Comparison of ENCODE assay signal across 8 cellular contexts in the genomic region with DNA sequence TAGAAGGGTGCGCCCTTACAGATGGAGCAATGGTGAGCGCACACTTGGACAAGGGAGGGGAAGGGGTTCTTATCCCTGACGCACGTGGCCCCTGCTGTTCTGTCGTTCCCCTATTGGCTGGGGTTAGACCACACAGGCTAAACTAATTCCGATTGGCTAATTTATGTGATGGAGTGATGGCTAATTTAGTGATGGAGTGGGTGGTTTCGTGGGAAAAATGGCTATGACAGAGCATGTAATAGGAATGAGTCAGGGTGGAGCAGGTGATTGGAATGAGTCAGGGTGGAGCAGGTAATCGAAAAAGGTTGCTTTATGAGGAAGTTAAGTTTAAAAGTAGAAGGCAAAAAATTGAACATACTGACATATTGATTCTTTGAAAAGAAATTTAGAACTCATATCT.
DNase-seq lines count a peak whose midpoint lies in the region; ATAC-seq, FAIRE-seq and TF ChIP-seq lines count a peak whose summit lies in the region.
"Not testable (repeated sequence)": the region's sequence is repeated elsewhere in the genome, so short reads cannot be mapped to it uniquely, and the experiment has no call there.

No MANE protein-coding gene starts in this region.

- TF ChIP-seq CTCF in K562 (IDR thresholded peaks at IDR 0.05 in 2 of 3, conservative IDR thresholded peaks at IDR 0.05 in 1 of 3; ENCODE audit: insufficient read depth in 2 of 3, low read depth in 1 of 3, low read length in 3 of 3); fibroblast of mammary gland (conservative IDR thresholded peaks at IDR 0.05; ENCODE audit: control insufficient read depth, insufficient read depth, low read depth, low read length): not testable (repeated sequence)

- H3K36me3 Mint-ChIP-seq in activated T-cell treated with anti-CD3 and anti-CD28 coated beads, Interleukin-2, amount 50 U/mL, for 72 hours (ENCODE audit: insufficient read depth in 2 of 2); stimulated activated naive CD8-positive, alpha-beta T cell treated with anti-CD3 and anti-CD28 coated beads, Interleukin-15, Interleukin-2, amounts not matched to agents 100 ng/mL and 50 ng/mL, for 24 hours (ENCODE audit: low read depth): not testable (repeated sequence)
- peaks cover 44% of the 10 kb centered on the region for H3K36me3 Mint-ChIP-seq in natural killer cell treated with Interleukin-12 subunit alpha and Interleukin-12 subunit beta and Interleukin-15 and Interleukin-18, amount 100 ng/mL, for 72 hours

- peaks cover 14% of the 10 kb centered on the region for H3K27me3 Mint-ChIP-seq in activated T-cell treated with anti-CD3 and anti-CD28 coated beads, Interleukin-2, amount 50 U/mL, for 72 hours (ENCODE audit: low read depth)
- H3K27me3 Mint-ChIP-seq in natural killer cell treated with Interleukin-12 subunit alpha and Interleukin-12 subunit beta and Interleukin-15 and Interleukin-18, amount 100 ng/mL, for 72 hours; stimulated activated naive CD8-positive, alpha-beta T cell treated with anti-CD3 and anti-CD28 coated beads, Interleukin-15, Interleukin-2, amounts not matched to agents 100 ng/mL and 50 ng/mL, for 24 hours: not testable (repeated sequence)

- not testable (repeated sequence) for H3K9me3 Mint-ChIP-seq in activated T-cell treated with anti-CD3 and anti-CD28 coated beads, Interleukin-2, amount 50 U/mL, for 72 hours; natural killer cell treated with Interleukin-12 subunit alpha and Interleukin-12 subunit beta and Interleukin-15 and Interleukin-18, amount 100 ng/mL, for 72 hours; stimulated activated naive CD8-positive, alpha-beta T cell treated with anti-CD3 and anti-CD28 coated beads, Interleukin-15, Interleukin-2, amounts not matched to agents 100 ng/mL and 50 ng/mL, for 24 hours

- peak; percentile 51 to 57 for ATAC-seq in activated T-cell treated with anti-CD3 and anti-CD28 coated beads, Interleukin-2, amount 50 U/mL, for 72 hours (replicated peaks in 1 of 2)
- not testable (repeated sequence) for ATAC-seq in K562; natural killer cell treated with Interleukin-12 subunit alpha and Interleukin-12 subunit beta and Interleukin-15 and Interleukin-18, amount 100 ng/mL, for 72 hours

- TF ChIP-seq RAD21 in K562 (CRISPR knock-in tag; conservative IDR thresholded peaks at IDR 0.05 in 1 of 2, IDR thresholded peaks at IDR 0.05 in 1 of 2): not testable (repeated sequence)

- H3K4me3 Mint-ChIP-seq in activated T-cell treated with anti-CD3 and anti-CD28 coated beads, Interleukin-2, amount 50 U/mL, for 72 hours; natural killer cell treated with Interleukin-12 subunit alpha and Interleukin-12 subunit beta and Interleukin-15 and Interleukin-18, amount 100 ng/mL, for 72 hours; stimulated activated naive CD8-positive, alpha-beta T cell treated with anti-CD3 and anti-CD28 coated beads, Interleukin-15, Interleukin-2, amounts not matched to agents 100 ng/mL and 50 ng/mL, for 24 hours: not testable (repeated sequence)

- CTCF ChIA-PET in K562 (lab: Yijun Ruan, JAX; ENCODE audit: low intra/inter-chr PET ratio): not testable (repeated sequence)

- H3K36me3 ChIP-seq in K562 (ENCODE audit: control insufficient read depth, insufficient read depth, low read length): not testable (repeated sequence)

- H3K4me1 Mint-ChIP-seq in activated T-cell treated with anti-CD3 and anti-CD28 coated beads, Interleukin-2, amount 50 U/mL, for 72 hours (ENCODE audit: low read depth): peaks cover 29% of the 10 kb centered on the region
- H3K4me1 Mint-ChIP-seq in natural killer cell treated with Interleukin-12 subunit alpha and Interleukin-12 subunit beta and Interleukin-15 and Interleukin-18, amount 100 ng/mL, for 72 hours (ENCODE audit: low read depth in 2 of 2): peaks cover 55 to 63% of the 10 kb centered on the region in 2 donors
- peaks cover 23% of the 10 kb centered on the region for H3K4me1 Mint-ChIP-seq in stimulated activated naive CD8-positive, alpha-beta T cell treated with anti-CD3 and anti-CD28 coated beads, Interleukin-15, Interleukin-2, amounts not matched to agents 100 ng/mL and 50 ng/mL, for 24 hours (ENCODE audit: low read depth)

- not testable (repeated sequence) for H3K9ac ChIP-seq in K562 (ENCODE audit: insufficient read depth in 1 of 2, low read depth in 2 of 2, low read length in 2 of 2)

- not testable (repeated sequence) for H3K4me2 ChIP-seq in K562 (ENCODE audit: insufficient read depth, low read length)

- TF ChIP-seq EP300 in K562 (IDR thresholded peaks at IDR 0.05; ENCODE audit: low read length): not testable (repeated sequence)

- H3K4me3 ChIP-seq in K562; fibroblast of mammary gland (ENCODE audit: control insufficient read depth, low read depth, low read length): not testable (repeated sequence)

- not testable (repeated sequence) for H3K9me1 ChIP-seq in K562 (ENCODE audit: control insufficient read depth, insufficient read depth, low read length)

- BruUV-seq in K562 (replicated peaks; lab: Mats Ljungman, UMichigan): not testable (repeated sequence)

- intact Hi-C loops in K562 (cut with micrococcal nuclease): not testable (repeated sequence)

- not testable (repeated sequence) for H3K27ac Mint-ChIP-seq in activated T-cell treated with anti-CD3 and anti-CD28 coated beads, Interleukin-2, amount 50 U/mL, for 72 hours
- peak overlapping the region; percentile 21 to 90 for H3K27ac Mint-ChIP-seq in natural killer cell treated with Interleukin-12 subunit alpha and Interleukin-12 subunit beta and Interleukin-15 and Interleukin-18, amount 100 ng/mL, for 72 hours
- peak overlapping the region; percentile 62 for H3K27ac Mint-ChIP-seq in stimulated activated naive CD8-positive, alpha-beta T cell treated with anti-CD3 and anti-CD28 coated beads, Interleukin-15, Interleukin-2, amounts not matched to agents 100 ng/mL and 50 ng/mL, for 24 hours

- not testable (repeated sequence) for FAIRE-seq in K562 (lab: Jason Lieb, UNC)

- not testable (repeated sequence) for H3K4me1 ChIP-seq in K562 (replicated peaks in 1 of 2; ENCODE audit: control insufficient read depth in 2 of 2, insufficient read depth in 2 of 2, low read length in 2 of 2)

- POLR2A ChIA-PET in K562 (lab: Yijun Ruan, JAX): interaction anchor here (0.7 kb wide), 1 partner anchor 15 kb away, joined by 3 read pairs; no protein-coding TSS in a partner anchor

- peak; percentile 5 for DNase-seq in ELR (ENCODE audit: low read depth)
- DNase-seq in LHCN-M2 (ENCODE audit: low read depth): peak; percentile 22
- DNase-seq in activated CD4-positive, alpha-beta T cell treated with anti-CD3 and anti-CD28 coated beads for 48 hours: peak; percentile 38
- peak in 1 of 2 donors; percentile 24 for DNase-seq in activated T-cell treated with anti-CD3 and anti-CD28 coated beads, Interleukin-2, amount 50 U/mL, for 72 hours
- DNase-seq in K562 (ENCODE audit: extremely low read depth in 1 of 4, low spot score in 3 of 4); natural killer cell treated with Interleukin-12 subunit alpha and Interleukin-12 subunit beta and Interleukin-15 and Interleukin-18, amount 100 ng/mL, for 72 hours (ENCODE audit: low spot score): not testable (repeated sequence)
- peak; percentile 47 for DNase-seq in fibroblast of mammary gland (ENCODE audit: low read depth)

- TF ChIP-seq POLR2A in K562 (conservative IDR thresholded peaks at IDR 0.05): not testable (repeated sequence)

- in situ Hi-C loops in K562 (cut with MboI): not testable (repeated sequence)

- H4K20me1 ChIP-seq in K562 (replicated peaks; ENCODE audit: control insufficient read depth, insufficient read depth, low read length): not testable (repeated sequence)

- not testable (repeated sequence) for H3K79me2 ChIP-seq in K562 (ENCODE audit: control insufficient read depth, insufficient read depth, low read length)

- not testable (repeated sequence) for H3K27ac ChIP-seq in K562 (ENCODE audit: extremely low read depth, low read depth, low read length)

- 77% methylated on average over 7 of the region's 8 CpGs for WGBS in K562 (ENCODE audit: insufficient coverage, low coverage, missing lambda C conversion rate)

- H3K9me3 ChIP-seq in K562 (replicated peaks; ENCODE audit: control insufficient read depth, insufficient read depth, low read depth, low read length): not testable (repeated sequence)

- H3K27me3 ChIP-seq in K562 (ENCODE audit: control insufficient read depth in 2 of 2, insufficient read depth in 2 of 2, low read length in 2 of 2): not testable (repeated sequence)

- not testable (repeated sequence) for H2AFZ ChIP-seq in K562 (ENCODE audit: low read depth, low read length)

TF ChIP-seq in K562, 482 proteins besides CTCF, POLR2A, EP300 and RAD21:
- TF ChIP-seq, protein P1, sequence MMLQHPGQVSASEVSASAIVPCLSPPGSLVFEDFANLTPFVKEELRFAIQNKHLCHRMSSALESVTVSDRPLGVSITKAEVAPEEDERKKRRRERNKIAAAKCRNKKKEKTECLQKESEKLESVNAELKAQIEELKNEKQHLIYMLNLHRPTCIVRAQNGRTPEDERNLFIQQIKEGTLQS (IDR thresholded peaks at IDR 0.05): peak; percentile 39; the same call in 1 of the 2 replicates
- TF ChIP-seq, protein P1 (CRISPR knock-in tag; conservative IDR thresholded peaks at IDR 0.05): not testable (repeated sequence)
- TF ChIP-seq EGR1 (conservative IDR thresholded peaks at IDR 0.05): peak; percentile 40
